In the genomic region with DNA sequence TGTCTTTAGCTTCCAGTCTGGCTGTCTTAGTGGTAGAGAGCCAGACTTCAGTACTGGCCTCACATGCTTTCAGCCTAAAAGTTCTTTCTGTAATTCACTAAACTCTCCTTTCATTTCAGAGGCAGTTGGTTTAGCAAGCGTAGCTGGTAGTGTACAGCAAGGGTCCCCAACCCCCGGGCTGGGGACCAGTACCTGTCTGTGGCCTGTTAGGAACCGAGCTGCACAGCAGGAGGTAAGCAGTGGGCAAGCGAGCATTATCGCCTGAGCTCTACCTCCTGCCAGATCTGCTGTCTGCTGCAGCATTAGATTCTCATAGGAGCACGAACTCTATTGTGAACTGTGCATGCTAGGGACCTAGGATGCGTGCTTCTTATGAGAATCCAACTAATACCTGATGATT, we compare ENCODE assay signal across 15 cellular contexts.
DNase-seq lines count a peak whose midpoint lies in the region; ATAC-seq and TF ChIP-seq lines count a peak whose summit lies in the region.
"Had no signal": no experiment of that assay in that cellular context is flagged by ENCODE, and none has a peak within 500 bp of the region (broad histone marks: within the 10 kb centered on the region; RNA-seq: fewer than 3 reads in every experiment).

No MANE protein-coding gene starts in this region.

- TF ChIP-seq CTCF in DND-41 (IDR thresholded peaks at IDR 0.05; ENCODE audit: borderline replicate concordance, extremely low read depth, low read length, poor library complexity, severe bottlenecking) (no peak), endodermal cell (conservative IDR thresholded peaks at IDR 0.05) (no peak), psoas muscle (IDR thresholded peaks at IDR 0.05) (no peak)

- no peaks in the 10 kb centered on the region for H3K36me3 Mint-ChIP-seq in endodermal cell (ENCODE audit: low read depth)
- H3K36me3 Mint-ChIP-seq: CD8-positive, alpha-beta T cell had no signal

- WGBS in endodermal cell (ENCODE audit: insufficient coverage in 1 of 2, insufficient read length in 1 of 2), 2 experiments: 67 to 78% methylated on average over 6 to 7 of the region's 7 CpGs
- WGBS in mesendoderm (ENCODE audit: extremely low coverage, insufficient coverage, low lambda C conversion rate): no CpG with 5 or more reads among the region's 7 CpGs
- no CpG with 5 or more reads among the region's 7 CpGs for WGBS in trophoblast cell (ENCODE audit: extremely low coverage, insufficient coverage, insufficient read length)
- WGBS in mesenchymal stem cell: 70% methylated on average over 7 of the region's 7 CpGs
- 49 to 64% (median 64%) methylated on average over 7 of the region's 7 CpGs for WGBS in psoas muscle, 3 donors

- H2BK5ac ChIP-seq in mesendoderm (ENCODE audit: low read length) (no peak overlapping the region), trophoblast cell (ENCODE audit: low read depth, low read length, poor library complexity) (no peak overlapping the region), mesenchymal stem cell (ENCODE audit: low read depth, low read length, poor library complexity, severe bottlenecking) (no peak overlapping the region)

- no peak overlapping the region for H3K4me3 Mint-ChIP-seq in endodermal cell
- H3K4me3 Mint-ChIP-seq: B cell; CD8-positive, alpha-beta T cell had no signal

- H2BK120ac ChIP-seq in mesendoderm (ENCODE audit: low read depth, low read length) (no peak overlapping the region), trophoblast cell (ENCODE audit: insufficient read depth, low read length, poor library complexity) (peak overlapping the region; percentile 72), mesenchymal stem cell (ENCODE audit: low read depth, low read length) (no peak overlapping the region)

- H3K4me1 ChIP-seq in DND-41 (ENCODE audit: insufficient read depth, low read length) (peaks cover 2% of the 10 kb centered on the region; the same call in 1 of the 2 replicates), endodermal cell (ENCODE audit: control insufficient read depth, insufficient read depth, low read length) (peaks cover 6% of the 10 kb centered on the region), mesendoderm (ENCODE audit: control insufficient read depth, low read depth, low read length) (no peaks in the 10 kb centered on the region), trophoblast cell (ENCODE audit: control insufficient read depth in 1 of 2, insufficient read depth in 2 of 2, low read length in 2 of 2) (peaks cover 2 to 4% of the 10 kb centered on the region in 2 experiments), mesenchymal stem cell (ENCODE audit: control insufficient read depth, insufficient read depth, low read depth, low read length) (no peaks in the 10 kb centered on the region), psoas muscle (no peaks in the 10 kb centered on the region)
- H3K4me1 ChIP-seq: HAP-1 had no signal

- H3K79me2 ChIP-seq in DND-41 (ENCODE audit: insufficient read depth, low read length) (no peaks in the 10 kb centered on the region), mesendoderm (ENCODE audit: control insufficient read depth, insufficient read depth, low read length) (no peaks in the 10 kb centered on the region), trophoblast cell (ENCODE audit: control insufficient read depth, insufficient read depth, low read length, poor library complexity) (no peaks in the 10 kb centered on the region)

- no peaks in the 10 kb centered on the region for H4K20me1 ChIP-seq in DND-41 (ENCODE audit: insufficient read depth, low read length)
- H4K20me1 ChIP-seq: BLaER1 treated with 17β-estradiol and CSF1 and Interleukin-3, amounts not matched to agents 10 nM and 100 nM had no signal

- H2AFZ ChIP-seq in DND-41 (ENCODE audit: low read depth, low read length): no peak overlapping the region
- H2AFZ ChIP-seq in trophoblast cell (ENCODE audit: insufficient read depth, low read length, poor library complexity): no peak overlapping the region
- no peak overlapping the region for H2AFZ ChIP-seq in mesenchymal stem cell (ENCODE audit: low read depth, low read length)

- H3K9me3 ChIP-seq in DND-41 (ENCODE audit: insufficient read depth, low read length, severe bottlenecking) (no peaks in the 10 kb centered on the region), endodermal cell (ENCODE audit: control insufficient read depth, low read length) (no peaks in the 10 kb centered on the region), trophoblast cell (ENCODE audit: insufficient read depth, low read depth, low read length) (no peaks in the 10 kb centered on the region), mesenchymal stem cell (ENCODE audit: control insufficient read depth, low read length) (no peaks in the 10 kb centered on the region), psoas muscle (no peaks in the 10 kb centered on the region)
- H3K9me3 ChIP-seq: BLaER1 treated with 17β-estradiol and CSF1 and Interleukin-3, amounts not matched to agents 10 nM and 100 nM; HAP-1 had no signal

- ATAC-seq in DND-41 (ENCODE audit: insufficient read depth, low read depth) (0 out of 3 replicates have a peak, but pooled peaks have one; percentile 9), GM18511 (IDR thresholded peaks at IDR 0.05; ENCODE audit: unreplicated experiment) (no peak), psoas muscle (no peak)
- ATAC-seq: CD8-positive, alpha-beta T cell; GM12878; HepG2 had no signal

- H2BK12ac ChIP-seq in trophoblast cell (ENCODE audit: low read length) (peak overlapping the region; percentile 8), mesenchymal stem cell (ENCODE audit: low read length in 2 of 2) (no peak overlapping the region)

- intact Hi-C loops in psoas muscle (cut with DNase I): no loop called here

- no peaks in the 10 kb centered on the region for H3K9me3 Mint-ChIP-seq in endodermal cell
- H3K9me3 Mint-ChIP-seq: CD8-positive, alpha-beta T cell had no signal

- no peaks in the 10 kb centered on the region for H3K36me3 ChIP-seq in DND-41 (ENCODE audit: insufficient read depth, low read length)
- H3K36me3 ChIP-seq in endodermal cell (ENCODE audit: control insufficient read depth, insufficient read depth, low read length): no peaks in the 10 kb centered on the region
- H3K36me3 ChIP-seq in mesendoderm (ENCODE audit: control insufficient read depth, insufficient read depth, low read length): no peaks in the 10 kb centered on the region
- H3K36me3 ChIP-seq in trophoblast cell (ENCODE audit: control insufficient read depth in 1 of 2, insufficient read depth in 2 of 2, low read length in 2 of 2): no peaks in the 10 kb centered on the region
- no peaks in the 10 kb centered on the region for H3K36me3 ChIP-seq in mesenchymal stem cell (ENCODE audit: control insufficient read depth in 1 of 2, insufficient read depth in 2 of 2, low read depth in 1 of 2, low read length in 2 of 2)
- H3K36me3 ChIP-seq in psoas muscle (ENCODE audit: insufficient read depth in 1 of 2, low read depth in 1 of 2): no peaks in the 10 kb centered on the region
- H3K36me3 ChIP-seq: BLaER1 treated with 17β-estradiol and CSF1 and Interleukin-3, amounts not matched to agents 10 nM and 100 nM; HAP-1 had no signal

- peak overlapping the region; percentile 18 for H4K91ac ChIP-seq in trophoblast cell (ENCODE audit: low read depth, low read length)
- no peak overlapping the region for H4K91ac ChIP-seq in mesenchymal stem cell (ENCODE audit: low read length)

- no peaks in the 10 kb centered on the region for H3K4me1 Mint-ChIP-seq in endodermal cell

- DNase-seq in DND-41 (no peak), endodermal cell (peak; percentile 57), mesendoderm (peak; percentile 43), trophoblast cell (no peak), mesenchymal stem cell (no peak), psoas muscle (no peak)
- DNase-seq: Calu3; CD8-positive, alpha-beta T cell; DMS79 treated with DMSO at 0.1 percent for 48 hours had no signal

- H3K27ac Mint-ChIP-seq in endodermal cell: no peak overlapping the region
- H3K27ac Mint-ChIP-seq: B cell; CD8-positive, alpha-beta T cell had no signal

- no peaks in the 10 kb centered on the region for H3K27me3 Mint-ChIP-seq in endodermal cell (ENCODE audit: insufficient read depth)
- H3K27me3 Mint-ChIP-seq: B cell had no signal

- no peak overlapping the region for H3K23ac ChIP-seq in mesendoderm (ENCODE audit: low read length)
- H3K23ac ChIP-seq in trophoblast cell (ENCODE audit: low read length): no peak overlapping the region
- no peak overlapping the region for H3K23ac ChIP-seq in mesenchymal stem cell (ENCODE audit: low read length in 2 of 2)

- H4K8ac ChIP-seq in mesendoderm (ENCODE audit: low read depth, low read length) (no peak overlapping the region), trophoblast cell (ENCODE audit: low read depth, low read length) (no peak overlapping the region), mesenchymal stem cell (ENCODE audit: low read length) (no peak overlapping the region)

- H3K14ac ChIP-seq in trophoblast cell (ENCODE audit: low read length) (no peak overlapping the region), mesenchymal stem cell (ENCODE audit: low read length in 2 of 2) (no peak overlapping the region)

- no peak overlapping the region for H4K5ac ChIP-seq in mesendoderm (ENCODE audit: low read length)

- peak overlapping the region; percentile 10 for H3K4ac ChIP-seq in mesendoderm (ENCODE audit: low read depth, low read length)
- H3K4ac ChIP-seq in trophoblast cell (ENCODE audit: low read depth, low read length): no peak overlapping the region
- H3K4ac ChIP-seq in mesenchymal stem cell (ENCODE audit: low read depth in 1 of 2, low read length in 2 of 2): no peak overlapping the region

- H3K18ac ChIP-seq in mesendoderm (ENCODE audit: low read length) (no peak overlapping the region), trophoblast cell (ENCODE audit: low read length) (no peak overlapping the region), mesenchymal stem cell (ENCODE audit: low read depth in 1 of 2, low read length in 2 of 2) (no peak overlapping the region)

- H3K4me2 ChIP-seq in DND-41 (ENCODE audit: insufficient read depth, low read length) (no peak overlapping the region), mesendoderm (ENCODE audit: low read length) (no peak overlapping the region), trophoblast cell (ENCODE audit: low read length) (no peak overlapping the region), mesenchymal stem cell (ENCODE audit: low read length, poor library complexity, severe bottlenecking) (no peak overlapping the region)

- H2AK5ac ChIP-seq in mesendoderm (ENCODE audit: low read length) (no peak overlapping the region), trophoblast cell (ENCODE audit: low read length) (no peak overlapping the region), mesenchymal stem cell (ENCODE audit: low read length, severe bottlenecking) (no peak overlapping the region)

- H3K4me3 ChIP-seq in DND-41 (ENCODE audit: low read depth in 1 of 2, low read length in 2 of 2) (no peak overlapping the region), endodermal cell (ENCODE audit: low read length) (no peak overlapping the region), mesendoderm (ENCODE audit: low read length) (no peak overlapping the region), trophoblast cell (ENCODE audit: low read depth, low read length) (no peak overlapping the region), mesenchymal stem cell (ENCODE audit: insufficient read depth in 1 of 2, low read depth in 1 of 2, low read length in 2 of 2) (no peak overlapping the region), psoas muscle (no peak overlapping the region)
- H3K4me3 ChIP-seq: BLaER1 treated with 17β-estradiol and CSF1 and Interleukin-3, amounts not matched to agents 10 nM and 100 nM; GM12878; HAP-1 had no signal

- H3K9ac ChIP-seq in DND-41 (ENCODE audit: low read depth, low read length) (no peak overlapping the region), endodermal cell (ENCODE audit: extremely low read depth, low read length, poor library complexity, severe bottlenecking) (no peak overlapping the region), mesendoderm (ENCODE audit: low read length) (no peak overlapping the region), trophoblast cell (ENCODE audit: low read length) (no peak overlapping the region), mesenchymal stem cell (ENCODE audit: low read length) (no peak overlapping the region)
- H3K9ac ChIP-seq: BLaER1 treated with 17β-estradiol and CSF1 and Interleukin-3, amounts not matched to agents 10 nM and 100 nM had no signal

- H2BK15ac ChIP-seq in mesendoderm (replicated peaks; ENCODE audit: low read depth) (no peak overlapping the region), mesenchymal stem cell (ENCODE audit: low read depth, poor library complexity, severe bottlenecking) (no peak overlapping the region)

- H3K27me3 ChIP-seq in DND-41 (ENCODE audit: insufficient read depth, low read length, poor library complexity) (no peaks in the 10 kb centered on the region), endodermal cell (ENCODE audit: control insufficient read depth, insufficient read depth, low read length, poor library complexity, severe bottlenecking) (no peaks in the 10 kb centered on the region), mesendoderm (ENCODE audit: insufficient read depth, low read length, poor library complexity) (no peaks in the 10 kb centered on the region), trophoblast cell (ENCODE audit: insufficient read depth, low read length) (no peaks in the 10 kb centered on the region), mesenchymal stem cell (ENCODE audit: control insufficient read depth in 1 of 2, insufficient read depth in 1 of 2, low read length in 2 of 2) (no peaks in the 10 kb centered on the region), psoas muscle (ENCODE audit: insufficient read depth in 3 of 3, low read length in 2 of 3) (no peaks in the 10 kb centered on the region)
- H3K27me3 ChIP-seq: BLaER1 treated with 17β-estradiol and CSF1 and Interleukin-3, amounts not matched to agents 10 nM and 100 nM had no signal

- peak overlapping the region; percentile 17 for H3K56ac ChIP-seq in mesendoderm (ENCODE audit: low read length)

- H3K27ac ChIP-seq in DND-41 (ENCODE audit: low read length): no peak overlapping the region
- no peak overlapping the region for H3K27ac ChIP-seq in endodermal cell (ENCODE audit: low read depth, low read length)
- H3K27ac ChIP-seq in mesendoderm (ENCODE audit: low read depth, low read length): no peak overlapping the region
- H3K27ac ChIP-seq in trophoblast cell (ENCODE audit: low read depth, low read length): no peak overlapping the region
- H3K27ac ChIP-seq in mesenchymal stem cell (ENCODE audit: low read length, poor library complexity, severe bottlenecking): no peak overlapping the region
- no peak overlapping the region for H3K27ac ChIP-seq in psoas muscle
- H3K27ac ChIP-seq: BLaER1 treated with 17β-estradiol and CSF1 and Interleukin-3, amounts not matched to agents 10 nM and 100 nM had no signal

- H4K12ac ChIP-seq in trophoblast cell (ENCODE audit: low read depth, low read length): no peak overlapping the region

- no peaks in the 10 kb centered on the region for H3K79me1 ChIP-seq in mesendoderm (ENCODE audit: low read length)
- H3K79me1 ChIP-seq in trophoblast cell (ENCODE audit: low read length): no peaks in the 10 kb centered on the region
- no peaks in the 10 kb centered on the region for H3K79me1 ChIP-seq in mesenchymal stem cell (replicated peaks; ENCODE audit: low read length, poor library complexity, severe bottlenecking)

Comparison
In these comparisons a context has a peak if more than half of its experiments do, and no peak if none do; other contexts are left out.
1. DNase-seq: peak in endodermal cell (single experiment) and mesendoderm (single experiment); none in DND-41 (single experiment), trophoblast cell (0 of 2), mesenchymal stem cell (single experiment) and psoas muscle (0 of 2).